In the genomic region with DNA sequence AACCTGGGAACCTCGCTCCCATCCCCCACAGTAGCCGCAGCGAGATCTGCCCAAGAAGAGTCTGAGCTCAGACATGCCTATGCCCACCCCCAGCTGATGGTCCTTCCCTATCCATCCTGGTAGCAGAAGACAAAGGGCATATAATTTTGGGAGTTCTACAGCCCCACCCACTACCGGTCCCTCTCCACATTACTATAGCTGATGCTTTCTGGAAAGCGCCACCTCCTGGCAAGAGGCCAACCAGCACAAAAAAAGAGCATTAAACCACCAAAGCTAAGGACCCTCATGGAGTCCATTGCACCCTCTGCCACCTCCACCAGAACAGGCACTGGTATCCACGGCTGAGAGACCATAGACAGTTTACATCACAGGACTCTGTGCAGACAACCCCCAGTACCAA, we compare ENCODE assay signal across 12 cellular contexts.
DNase-seq lines count a peak whose midpoint lies in the region; ATAC-seq and TF ChIP-seq lines count a peak whose summit lies in the region.
"Had no signal": no experiment of that assay in that cellular context is flagged by ENCODE, and none has a peak within 500 bp of the region (broad histone marks: within the 10 kb centered on the region; RNA-seq: fewer than 3 reads in every experiment).

No MANE protein-coding gene starts in this region.

- H3K27me3 ChIP-seq in BE2C, result no peaks in the 10 kb centered on the region
- H3K27me3 ChIP-seq in OCI-LY3 (ENCODE audit: low read depth, low read length), result peaks cover 36% of the 10 kb centered on the region
- H3K27me3 ChIP-seq: upper lobe of right lung had no signal

- H3K4me2 ChIP-seq in OCI-LY3 (ENCODE audit: low read length), result no peak overlapping the region

- H3K9me3 ChIP-seq in BE2C (no peaks in the 10 kb centered on the region), OCI-LY3 (ENCODE audit: insufficient read depth, low read length) (no peaks in the 10 kb centered on the region)
- H3K9me3 ChIP-seq: esophagus squamous epithelium, upper lobe of right lung had no signal

- H3K36me3 ChIP-seq in BE2C, result no peaks in the 10 kb centered on the region
- H3K36me3 ChIP-seq in OCI-LY3 (replicated peaks; ENCODE audit: low read depth, low read length), result no peaks in the 10 kb centered on the region
- H3K36me3 ChIP-seq: esophagus squamous epithelium, upper lobe of right lung had no signal

- H4K20me1 ChIP-seq in OCI-LY3 (ENCODE audit: insufficient read depth, low read length), result no peaks in the 10 kb centered on the region

- DNase-seq in BE2C (peak; percentile 56), choroid plexus epithelial cell (ENCODE audit: low read depth) (no peak), kidney tubule cell (ENCODE audit: low spot score) (no peak), kidney glomerular epithelial cell (lab: John Stamatoyannopoulos, UW) (no peak)
- DNase-seq: activated CD8-positive, alpha-beta memory T cell treated with anti-CD3 and anti-CD28 coated beads for 24 hours; esophagus squamous epithelium; HCEC 1CT had no signal

- no peaks in the 10 kb centered on the region for H3K79me2 ChIP-seq in OCI-LY3 (ENCODE audit: low read length)

- TF ChIP-seq CTCF in BE2C (IDR thresholded peaks at IDR 0.05; ENCODE audit: low read depth, low read length) (peak; percentile 46), GM12872 (IDR thresholded peaks at IDR 0.05; ENCODE audit: insufficient read depth, low read depth, low read length) (peak; percentile 42; the same call in 2 of the 3 replicates), OCI-LY3 (IDR thresholded peaks at IDR 0.05; ENCODE audit: low read depth, low read length) (peak; percentile 46), choroid plexus epithelial cell (conservative IDR thresholded peaks at IDR 0.05; ENCODE audit: low read depth, low read length) (peak; percentile 4)

- ATAC-seq in HG03342 (IDR thresholded peaks at IDR 0.05; ENCODE audit: unreplicated experiment), result no peak
- no peak for ATAC-seq in GM21367 (IDR thresholded peaks at IDR 0.05; ENCODE audit: unreplicated experiment)
- ATAC-seq: upper lobe of right lung had no signal

- no peak overlapping the region for H2AFZ ChIP-seq in OCI-LY3 (ENCODE audit: low read depth, low read length)

- no peak overlapping the region for H3K9ac ChIP-seq in OCI-LY3 (ENCODE audit: low read length)

- H3K4me1 ChIP-seq in BE2C (0 out of 2 replicates have a peak, but pooled peaks cover 5% of the 10 kb centered on the region), OCI-LY3 (ENCODE audit: low read length) (no peaks in the 10 kb centered on the region)

- no peak overlapping the region for H3K27ac ChIP-seq in OCI-LY3 (ENCODE audit: low read length)
- H3K27ac ChIP-seq: esophagus squamous epithelium, upper lobe of right lung had no signal

- H3K4me3 ChIP-seq in BE2C (ENCODE audit: low read depth, low read length), result no peak overlapping the region
- no peak overlapping the region for H3K4me3 ChIP-seq in OCI-LY3 (ENCODE audit: low read length)
- no peak overlapping the region for H3K4me3 ChIP-seq in choroid plexus epithelial cell (ENCODE audit: low read depth, low read length)
- H3K4me3 ChIP-seq: esophagus squamous epithelium, upper lobe of right lung had no signal
